ENCODE assay signal across 8 cellular contexts in genomic region chr3:9715764-9716437, GRCh38. TPM values are rescaled to one million over a fixed set of nuclear protein-coding genes. Genes with fewer than 3 reads are reported as not detected.
DNase-seq lines count a peak whose midpoint lies in the region; ATAC-seq and TF ChIP-seq lines count a peak whose summit lies in the region.

No MANE protein-coding gene starts in this region.

- H2AFZ ChIP-seq in GM23338: no peak overlapping the region

- H4K20me1 ChIP-seq in GM23338 (replicated peaks; ENCODE audit: insufficient read depth): no peaks in the 10 kb centered on the region

- intact Hi-C loops in thyroid gland (cut with DNase I): no loop called here

- CTCF ChIA-PET in AG04449 (lab: Yijun Ruan, JAX): interaction anchor here (0.6 to 2.0 kb wide), 18 partner anchors 9 to 261 kb away, joined by 3 to 19 read pairs (median 4); partner anchors contain the start of genes BRPF1, CRELD1 and RPUSD3

- H3K4me3 ChIP-seq in AG04449 (ENCODE audit: low read depth, low read length) (no peak overlapping the region), GM23338 (no peak overlapping the region), thyroid gland (replicated peaks in 1 of 3) (no peak overlapping the region)

- no peaks in the 10 kb centered on the region for H3K9me3 ChIP-seq in thyroid gland

- no peaks in the 10 kb centered on the region for H3K36me3 Mint-ChIP-seq in GM23338 (ENCODE audit: low read depth)
- no peaks in the 10 kb centered on the region for H3K36me3 Mint-ChIP-seq in nephron progenitor cell (ENCODE audit: low read depth)

- no peaks in the 10 kb centered on the region for H3K79me2 ChIP-seq in GM23338 (replicated peaks; ENCODE audit: insufficient read depth)

- H3K36me3 ChIP-seq in GM23338 (ENCODE audit: insufficient read depth): no peaks in the 10 kb centered on the region
- no peaks in the 10 kb centered on the region for H3K36me3 ChIP-seq in thyroid gland

- peak; percentile 29 for DNase-seq in AG04449 (ENCODE audit: low read depth, low spot score)
- peak; percentile 32 for DNase-seq in GM23338 (ENCODE audit: low spot score)
- DNase-seq in SK-N-DZ (ENCODE audit: low spot score): peak; percentile 51
- DNase-seq in dermis microvascular lymphatic vessel endothelial cell (ENCODE audit: low read depth in 2 of 2): peak; percentile 68 to 89
- DNase-seq in lung microvascular endothelial cell (ENCODE audit: low read depth in 2 of 2): peak; percentile 82 to 90
- DNase-seq in thyroid gland: peak; percentile 34 to 36
- DNase-seq in nephron progenitor cell: no peak

- H3K27ac Mint-ChIP-seq in GM23338 (no peak overlapping the region), nephron progenitor cell (no peak overlapping the region)

- 54 to 64% methylated on average over 6 of the region's 6 CpGs for WGBS in thyroid gland, 2 donors

- no peak overlapping the region for H3K4me2 ChIP-seq in GM23338

- POLR2A ChIA-PET in AG04449 (lab: Yijun Ruan, JAX): interaction anchor here (1.0 kb wide), 3 partner anchors 15 to 200 kb away, joined by 3 to 7 read pairs (median 4); partner anchors contain the start of genes ARPC4, BRPF1 and TADA3

- H3K4me3 Mint-ChIP-seq in GM23338 (no peak overlapping the region), nephron progenitor cell (no peak overlapping the region)

- H3K9me3 Mint-ChIP-seq in GM23338 (no peaks in the 10 kb centered on the region), nephron progenitor cell (no peaks in the 10 kb centered on the region)

- TF ChIP-seq CTCF in AG04449 (IDR thresholded peaks at IDR 0.05; ENCODE audit: insufficient read depth, low read length, missing control alignments) (peak; percentile 78), GM23338 (conservative IDR thresholded peaks at IDR 0.05; ENCODE audit: low read depth in 2 of 2) (peak; percentile 23 to 46; a peak in 3 of 4 replicates), thyroid gland (IDR thresholded peaks at IDR 0.05) (peak in 5 of 6 experiments; percentile 10 to 39 (median 34)), nephron progenitor cell (IDR thresholded peaks at IDR 0.05) (no peak)

- H3K27me3 Mint-ChIP-seq in GM23338 (ENCODE audit: insufficient read depth, low read depth, poor library complexity): peaks cover 3% of the 10 kb centered on the region
- H3K27me3 Mint-ChIP-seq in nephron progenitor cell (ENCODE audit: low read depth, poor library complexity): peaks cover 35% of the 10 kb centered on the region

- ATAC-seq in GM23338 (peak; percentile 41), HG03135 (IDR thresholded peaks at IDR 0.05; ENCODE audit: unreplicated experiment) (no peak)

- H3K27me3 ChIP-seq in GM23338 (ENCODE audit: insufficient read depth): no peaks in the 10 kb centered on the region
- H3K27me3 ChIP-seq in thyroid gland: no peaks in the 10 kb centered on the region

- H3F3A ChIP-seq in GM23338 (replicated peaks; ENCODE audit: low read depth): no peaks in the 10 kb centered on the region

- H3K4me1 Mint-ChIP-seq in GM23338 (peaks cover 5% of the 10 kb centered on the region; the same call in 2 of the 3 replicates), nephron progenitor cell (no peaks in the 10 kb centered on the region)

- H3K27ac ChIP-seq in GM23338 (ENCODE audit: low read depth): no peak overlapping the region
- H3K27ac ChIP-seq in thyroid gland: no peak overlapping the region

- no peaks in the 10 kb centered on the region for H3K4me1 ChIP-seq in GM23338 (ENCODE audit: insufficient read depth)
- H3K4me1 ChIP-seq in thyroid gland: no peaks in the 10 kb centered on the region

- H3K9me2 ChIP-seq in GM23338 (ENCODE audit: insufficient read depth): no peaks in the 10 kb centered on the region

- no peak for TF ChIP-seq POLR2A in thyroid gland (IDR thresholded peaks at IDR 0.05)

TF ChIP-seq in GM23338, 12 proteins besides CTCF, POLR2A, EP300 and RAD21 (continues in another document):
- TF ChIP-seq, protein P1, sequence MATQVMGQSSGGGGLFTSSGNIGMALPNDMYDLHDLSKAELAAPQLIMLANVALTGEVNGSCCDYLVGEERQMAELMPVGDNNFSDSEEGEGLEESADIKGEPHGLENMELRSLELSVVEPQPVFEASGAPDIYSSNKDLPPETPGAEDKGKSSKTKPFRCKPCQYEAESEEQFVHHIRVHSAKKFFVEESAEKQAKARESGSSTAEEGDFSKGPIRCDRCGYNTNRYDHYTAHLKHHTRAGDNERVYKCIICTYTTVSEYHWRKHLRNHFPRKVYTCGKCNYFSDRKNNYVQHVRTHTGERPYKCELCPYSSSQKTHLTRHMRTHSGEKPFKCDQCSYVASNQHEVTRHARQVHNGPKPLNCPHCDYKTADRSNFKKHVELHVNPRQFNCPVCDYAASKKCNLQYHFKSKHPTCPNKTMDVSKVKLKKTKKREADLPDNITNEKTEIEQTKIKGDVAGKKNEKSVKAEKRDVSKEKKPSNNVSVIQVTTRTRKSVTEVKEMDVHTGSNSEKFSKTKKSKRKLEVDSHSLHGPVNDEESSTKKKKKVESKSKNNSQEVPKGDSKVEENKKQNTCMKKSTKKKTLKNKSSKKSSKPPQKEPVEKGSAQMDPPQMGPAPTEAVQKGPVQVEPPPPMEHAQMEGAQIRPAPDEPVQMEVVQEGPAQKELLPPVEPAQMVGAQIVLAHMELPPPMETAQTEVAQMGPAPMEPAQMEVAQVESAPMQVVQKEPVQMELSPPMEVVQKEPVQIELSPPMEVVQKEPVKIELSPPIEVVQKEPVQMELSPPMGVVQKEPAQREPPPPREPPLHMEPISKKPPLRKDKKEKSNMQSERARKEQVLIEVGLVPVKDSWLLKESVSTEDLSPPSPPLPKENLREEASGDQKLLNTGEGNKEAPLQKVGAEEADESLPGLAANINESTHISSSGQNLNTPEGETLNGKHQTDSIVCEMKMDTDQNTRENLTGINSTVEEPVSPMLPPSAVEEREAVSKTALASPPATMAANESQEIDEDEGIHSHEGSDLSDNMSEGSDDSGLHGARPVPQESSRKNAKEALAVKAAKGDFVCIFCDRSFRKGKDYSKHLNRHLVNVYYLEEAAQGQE (IDR thresholded peaks at IDR 0.05; ENCODE audit: unreplicated experiment): no peak
- TF ChIP-seq CREB1 (CRISPR knock-in tag; IDR thresholded peaks at IDR 0.05; ENCODE audit: low read depth) (no peak), POLR2AphosphoS5 (IDR thresholded peaks at IDR 0.05; ENCODE audit: low read depth) (no peak), ETS1 (IDR thresholded peaks at IDR 0.05) (no peak), ZNF114 (CRISPR knock-in tag; IDR thresholded peaks at IDR 0.05) (no peak), EZH2 (IDR thresholded peaks at IDR 0.05; ENCODE audit: low read depth, unreplicated experiment) (no peak), STAT1 (IDR thresholded peaks at IDR 0.05; ENCODE audit: unreplicated experiment) (no peak)

RNA-seq across cellular contexts. Expression of gene CPNE9, which starts 12.3 kb away (rescaled TPM):
- total RNA-seq in GM23338 (2014; rRNA removed; shearing (Covaris generic)): 7.8 and 8.8 TPM in 2 replicates
- polyA plus RNA-seq in GM23338 (2016; fragmentation: Nextera tagmentation; extraction: Ambion mirVana): 6.2 and 7.0 TPM in 2 replicates
- 0.30 TPM in 1 of 2 replicates, not detected in the other for polyA plus RNA-seq in SK-N-DZ (2014; cell fraction: cytosol; rRNA removed)
- polyA plus RNA-seq in SK-N-DZ (2014; cell fraction: nucleus; rRNA removed): 1.9 TPM in 1 of 2 replicates, not detected in the other
- not detected in 2 replicates for total RNA-seq in dermis microvascular lymphatic vessel endothelial cell
- under 0.01 TPM in 1 of 2 replicates, not detected in the other for total RNA-seq in lung microvascular endothelial cell
- not detected for total RNA-seq in thyroid gland

RNA-seq across cellular contexts. Expression of gene BRPF1, which starts 15.6 kb away (rescaled TPM):
- total RNA-seq in GM23338 (2014; rRNA removed; shearing (Covaris generic)): 23.7 and 24.7 TPM in 2 replicates
- polyA plus RNA-seq in GM23338 (2016; fragmentation: Nextera tagmentation; extraction: Ambion mirVana): 6.3 and 8.0 TPM in 2 replicates
- 28.4 TPM in 2 replicates for polyA plus RNA-seq in SK-N-DZ (2014; cell fraction: cytosol; rRNA removed)
- 46.5 and 55.9 TPM in 2 replicates for polyA plus RNA-seq in SK-N-DZ (2014; cell fraction: nucleus; rRNA removed)
- total RNA-seq in dermis microvascular lymphatic vessel endothelial cell (12.2 and 17.8 TPM in 2 replicates), lung microvascular endothelial cell (10.5 and 18.7 TPM in 2 replicates), thyroid gland (10 to 100 TPM; 19.4 to 36.6 (median 20.3) TPM)

RNA-seq across cellular contexts. Expression of gene OGG1, which starts 33.9 kb away (rescaled TPM):
- total RNA-seq in GM23338 (2014; rRNA removed; shearing (Covaris generic)): 25.4 and 27.6 TPM in 2 replicates
- polyA plus RNA-seq in GM23338 (2016; fragmentation: Nextera tagmentation; extraction: Ambion mirVana): 17.4 and 20.6 TPM in 2 replicates
- 44.1 and 55.2 TPM in 2 replicates for polyA plus RNA-seq in SK-N-DZ (2014; cell fraction: cytosol; rRNA removed)
- 46.7 and 59.0 TPM in 2 replicates for polyA plus RNA-seq in SK-N-DZ (2014; cell fraction: nucleus; rRNA removed)
- total RNA-seq in dermis microvascular lymphatic vessel endothelial cell: 14.9 and 17.2 TPM in 2 replicates
- 13.7 and 18.8 TPM in 2 replicates for total RNA-seq in lung microvascular endothelial cell
- 10 to 100 TPM; 23.7 to 46.6 (median 30.3) TPM for total RNA-seq in thyroid gland

RNA-seq across cellular contexts. Expression of gene CAMK1, which starts 53.8 kb away (rescaled TPM):
- 3.1 and 4.4 TPM in 2 replicates for total RNA-seq in GM23338 (2014; rRNA removed; shearing (Covaris generic))
- polyA plus RNA-seq in GM23338 (2016; fragmentation: Nextera tagmentation; extraction: Ambion mirVana): 4.4 and 4.9 TPM in 2 replicates
- polyA plus RNA-seq in SK-N-DZ (2014; cell fraction: cytosol; rRNA removed): 69.5 and 83.7 TPM in 2 replicates
- polyA plus RNA-seq in SK-N-DZ (2014; cell fraction: nucleus; rRNA removed): 51.1 TPM in 2 replicates
- total RNA-seq in dermis microvascular lymphatic vessel endothelial cell (24.7 and 33.1 TPM in 2 replicates), lung microvascular endothelial cell (21.4 and 25.1 TPM in 2 replicates), thyroid gland (10 to 100 TPM; 32.1 to 44.8 (median 35.9) TPM)
